Comparison of ENCODE assay signal across 15 cellular contexts in genomic region chr11:60184824-60185511, GRCh38. TPM values are rescaled to one million over a fixed set of nuclear protein-coding genes. Genes with fewer than 3 reads are reported as not detected.
DNase-seq lines count a peak whose midpoint lies in the region; ATAC-seq, FAIRE-seq and TF ChIP-seq lines count a peak whose summit lies in the region.
"Had no signal": no experiment of that assay in that cellular context is flagged by ENCODE, and none has a peak within 500 bp of the region (broad histone marks: within the 10 kb centered on the region; RNA-seq: fewer than 3 reads in every experiment).

No MANE protein-coding gene starts in this region.

- H3K4me3 Mint-ChIP-seq in memory B cell, result no peak overlapping the region
- H3K4me3 Mint-ChIP-seq: brain had no signal

- peak in 1 of 2 donors; percentile 35 for TF ChIP-seq EP300 in tibial nerve (IDR thresholded peaks at IDR 0.05)

- H3K27ac ChIP-seq in tibial nerve, result no peak overlapping the region
- H3K27ac ChIP-seq: SK-N-MC, thyroid gland had no signal

- H3K4me3 ChIP-seq in GM12864 (ENCODE audit: low read depth, low read length) (no peak overlapping the region), tibial nerve (no peak overlapping the region)
- H3K4me3 ChIP-seq: psoas muscle, SK-N-MC, thyroid gland had no signal

- no peak for FAIRE-seq in frontal cortex (lab: Jason Lieb, UNC)
- FAIRE-seq in D721Med (lab: Jason Lieb, UNC), result no peak

- H3K36me3 ChIP-seq in tibial nerve, result no peaks in the 10 kb centered on the region
- H3K36me3 ChIP-seq: thyroid gland had no signal

- peaks cover 21% of the 10 kb centered on the region for H3K4me1 Mint-ChIP-seq in memory B cell
- H3K4me1 Mint-ChIP-seq: brain had no signal

- DNase-seq in GM12864 (ENCODE audit: low read depth), result peak; percentile 37
- peak; percentile 87 for DNase-seq in NOMO-1 treated with dmso at 0.1 percent for 144 hours (lab: John Stamatoyannopoulos, UW; ENCODE audit: unreplicated experiment)
- peak in 1 of 2 donors; percentile 5 for DNase-seq in memory B cell (ENCODE audit: low spot score in 2 of 2)
- no peak for DNase-seq in tibial nerve (ENCODE audit: low spot score in 2 of 2)
- DNase-seq in frontal cortex (ENCODE audit: low spot score in 2 of 2), result no peak
- no peak for DNase-seq in stimulated activated CD4-positive, alpha-beta T cell treated with anti-CD3 and anti-CD28 coated beads, Interleukin-15, amount 100 ng/mL, for 24 hours
- no peak for DNase-seq in D721Med (ENCODE audit: insufficient read length, low spot score)
- DNase-seq: activated CD4-positive, alpha-beta T cell treated with anti-CD3 and anti-CD28 coated beads for 48 hours; NCI-H446 treated with DMSO at 0.1 percent for 48 hours; psoas muscle; thyroid gland had no signal

- H3K9me3 Mint-ChIP-seq in memory B cell, result peaks cover 5% of the 10 kb centered on the region

- TF ChIP-seq CTCF in GM12864 (IDR thresholded peaks at IDR 0.05; ENCODE audit: low read depth, low read length, missing control alignments), result no peak
- no peak for TF ChIP-seq CTCF in tibial nerve (IDR thresholded peaks at IDR 0.05)
- no peak for TF ChIP-seq CTCF in D721Med (IDR thresholded peaks at IDR 0.05; ENCODE audit: insufficient read depth, missing control alignments)

- H3K27me3 ChIP-seq in tibial nerve, result no peaks in the 10 kb centered on the region
- H3K27me3 ChIP-seq: thyroid gland had no signal

- peak overlapping the region; percentile 36 for H3K27ac Mint-ChIP-seq in memory B cell

- WGBS in tibial nerve, 2 donors, result 52 to 68% methylated on average over 1 of the region's 1 CpG

- peaks cover 5% of the 10 kb centered on the region for H3K36me3 Mint-ChIP-seq in memory B cell
- H3K36me3 Mint-ChIP-seq: brain had no signal

- peaks cover 1% of the 10 kb centered on the region for H3K27me3 Mint-ChIP-seq in memory B cell

- no peaks in the 10 kb centered on the region for H3K4me1 ChIP-seq in tibial nerve
- H3K4me1 ChIP-seq: psoas muscle, thyroid gland had no signal

- no peak for TF ChIP-seq POLR2A in tibial nerve (IDR thresholded peaks at IDR 0.05)

- H3K9me3 ChIP-seq in tibial nerve, result no peaks in the 10 kb centered on the region
- H3K9me3 ChIP-seq: psoas muscle, thyroid gland had no signal

- ATAC-seq in GM21529 (IDR thresholded peaks at IDR 0.05; ENCODE audit: unreplicated experiment) (peak; percentile 56), memory B cell (ENCODE audit: low read depth) (peak; percentile 93)
- ATAC-seq: psoas muscle had no signal

RNA-seq across cellular contexts. Expression of gene MS4A6A, which starts 2.1 kb away (rescaled TPM):
- total RNA-seq in tibial nerve (100 to 1,000 TPM in 1 of 4 donors, 10 to 100 TPM in 3; 53.1 to 103 (median 71.4) TPM), frontal cortex (2.4 TPM)
- total RNA-seq: M059J had no signal

RNA-seq across cellular contexts. Expression of gene MS4A4E, which starts 58.0 kb away (rescaled TPM):
- 10 to 100 TPM in 3 of 4 donors, 1 to 10 TPM in 1; 4.8 to 15.9 (median 13.2) TPM for total RNA-seq in tibial nerve
- not detected for total RNA-seq in frontal cortex
- total RNA-seq: M059J had no signal

Comparison
In these comparisons a context has a peak if more than half of its experiments do, and no peak if none do; other contexts are left out.
1. DNase-seq: peak in GM12864 (single experiment) and NOMO-1 treated with dmso at 0.1 percent for 144 hours (single experiment); none in tibial nerve (0 of 2), frontal cortex (0 of 2), stimulated activated CD4-positive, alpha-beta T cell treated with anti-CD3 and anti-CD28 coated beads, Interleukin-15, amount 100 ng/mL, for 24 hours (single experiment) and D721Med (single experiment).
2. RNA of gene MS4A6A, which starts 2.1 kb away (total RNA-seq): 53.1 to 103 TPM in tibial nerve; 2.4 TPM in frontal cortex (single experiment); every median in the first group is over 10 times any median in the second.